ENCODE assay signal across 20 cellular contexts in genomic region chr6:81934936-81935335, GRCh38.
"Had no signal": no experiment of that assay in that cellular context is flagged by ENCODE, and none has a peak within 500 bp of the region (broad histone marks: within the 10 kb centered on the region; RNA-seq: fewer than 3 reads in every experiment).

No MANE protein-coding gene starts in this region.

- H3K4me3 ChIP-seq: dorsolateral prefrontal cortex, heart left ventricle, lung, right atrium auricular region, stomach, thoracic aorta, transverse colon had no signal

- DNase-seq: cortex of kidney; effector CD8-positive, alpha-beta T cell; heart left ventricle; hippocampal formation; left colon; left ventricle myocardium superior; mesendoderm; naive thymus-derived CD4-positive, alpha-beta T cell; nephron progenitor cell; posterior cingulate gyrus; stimulated activated CD4-positive, alpha-beta T cell treated with anti-CD3 and anti-CD28 coated beads, Interleukin-12 subunit alpha, Interleukin-12 subunit beta, amount 100 ng/mL, for 4 hours; stimulated activated naive CD4-positive, alpha-beta T cell; stomach; transverse colon had no signal

- FAIRE-seq: frontal cortex, small intestine had no signal

- H3K4me3 Mint-ChIP-seq: naive thymus-derived CD4-positive, alpha-beta T cell; nephron progenitor cell had no signal

- H3K9me3 Mint-ChIP-seq: nephron progenitor cell had no signal

- H3K27ac Mint-ChIP-seq: naive thymus-derived CD4-positive, alpha-beta T cell; nephron progenitor cell had no signal

- H3K4me1 Mint-ChIP-seq: naive thymus-derived CD4-positive, alpha-beta T cell; nephron progenitor cell had no signal

- H3K36me3 Mint-ChIP-seq: naive thymus-derived CD4-positive, alpha-beta T cell had no signal
